Comparison of ENCODE assay signal across 22 cellular contexts in the genomic region with DNA sequence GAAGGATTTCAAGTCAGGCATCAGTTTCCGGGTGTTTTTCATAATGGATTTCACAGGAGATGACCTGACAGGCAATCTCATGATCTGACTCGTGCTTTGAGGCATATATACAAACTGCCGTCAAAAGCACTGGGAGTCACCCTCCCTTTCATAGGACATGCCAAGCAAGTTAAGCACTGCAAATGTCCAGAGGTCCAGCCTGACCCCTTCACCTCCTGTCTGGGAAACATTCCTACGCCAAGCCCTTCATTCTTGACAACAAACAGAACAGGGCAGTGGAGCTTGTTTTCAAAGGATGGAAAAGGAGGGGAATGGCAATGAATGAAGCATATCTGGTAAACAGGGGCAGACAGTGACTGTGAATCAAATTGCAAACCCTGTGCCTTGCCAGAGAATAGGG.
"Had no signal": no experiment of that assay in that cellular context is flagged by ENCODE, and none has a peak within 500 bp of the region (broad histone marks: within the 10 kb centered on the region; RNA-seq: fewer than 3 reads in every experiment).

No MANE protein-coding gene starts in this region.

- H3K27me3 Mint-ChIP-seq: activated CD4-positive, alpha-beta T cell treated with anti-CD3 and anti-CD28 coated beads, Interleukin-2, amount 10 ng/mL, durations not matched to agents 24 days and 14 days; activated CD8-positive, alpha-beta memory T cell treated with anti-CD3 and anti-CD28 coated beads, Interleukin-2, amount 10 ng/mL, durations not matched to agents 7 days and 5 days; activated naive CD8-positive, alpha-beta T cell treated with anti-CD3 and anti-CD28 coated beads, Interleukin-2, amount 50 U/mL, for 24 hours; activated T-cell treated with anti-CD3 and anti-CD28 coated beads, Interleukin-2, amount 50 U/mL, for 24 hours; brain had no signal

- ATAC-seq: activated CD8-positive, alpha-beta memory T cell treated with anti-CD3 and anti-CD28 coated beads, Interleukin-2, amount 10 ng/mL, durations not matched to agents 7 days and 5 days; activated naive CD8-positive, alpha-beta T cell treated with anti-CD3 and anti-CD28 coated beads, Interleukin-2, amount 50 U/mL, for 24 hours had no signal

- H3K27ac ChIP-seq: KMS-11, SJSA1 had no signal

- H3K27me3 ChIP-seq: SJSA1 had no signal

- H3K36me3 ChIP-seq: SJSA1 had no signal

- H3K9me3 ChIP-seq: SJSA1 had no signal

- H3K4me1 ChIP-seq: SJSA1 had no signal

- H3K9me3 Mint-ChIP-seq: activated CD4-positive, alpha-beta T cell treated with anti-CD3 and anti-CD28 coated beads, Interleukin-2, amount 10 ng/mL, durations not matched to agents 24 days and 14 days; activated naive CD4-positive, alpha-beta T cell treated with anti-CD3 and anti-CD28 coated beads, Interleukin-2, amount 50 U/mL, for 24 hours; activated naive CD8-positive, alpha-beta T cell treated with anti-CD3 and anti-CD28 coated beads, Interleukin-2, amount 50 U/mL, for 24 hours; activated T-cell treated with anti-CD3 and anti-CD28 coated beads, Interleukin-2, amount 50 U/mL, for 24 hours; activated T-helper 1 cell treated with anti-CD3 and anti-CD28 coated beads, Interleukin-12 subunit alpha, Interleukin-12 subunit beta, Interleukin-2, Interleukin-4 antibody, amounts not matched to agents 30 ng/mL and 10 ng/mL and 1 ng/mL, durations not matched to agents 14 hours and 24 hours and 36 hours; brain; T-helper 1 cell treated with Interleukin-12 subunit alpha and Interleukin-12 subunit beta and Interleukin-4 antibody, amounts not matched to agents 30 μg/mL and 1 μg/mL, for 36 hours had no signal

- DNase-seq: activated CD4-positive, alpha-beta T cell treated with anti-CD3 and anti-CD28 coated beads, Interleukin-2, amount 10 ng/mL, durations not matched to agents 24 days and 14 days; activated CD4-positive, alpha-beta T cell treated with anti-CD3 and anti-CD28 coated beads, Interleukin-2, amount 50 U/mL, for 48 hours; activated CD4-positive, CD25-positive, alpha-beta regulatory T cell treated with anti-CD3 and anti-CD28 coated beads, Interleukin-2, amount 50 U/mL, for 72 hours; activated CD8-positive, alpha-beta memory T cell treated with anti-CD3 and anti-CD28 coated beads, Interleukin-2, amount 10 ng/mL, durations not matched to agents 7 days and 5 days; activated effector memory CD4-positive, alpha-beta T cell treated with Interleukin-2 at 50 U/mL for 16 hours; activated naive CD4-positive, alpha-beta T cell; activated naive CD8-positive, alpha-beta T cell treated with anti-CD3 and anti-CD28 coated beads, Interleukin-2, amount 50 U/mL, for 24 hours; activated T-cell treated with anti-CD3 and anti-CD28 coated beads, Interleukin-2, amount 50 U/mL, for 24 hours; amygdala; NCI-H1092; NCI-H1417 treated with DMSO at 0.1 percent for 48 hours; NCI-H1694; NCI-H2029; NCI-H2107; NCI-H524; SHP77 had no signal

- H3K4me1 Mint-ChIP-seq: activated CD4-positive, alpha-beta T cell treated with anti-CD3 and anti-CD28 coated beads, Interleukin-2, amount 10 ng/mL, durations not matched to agents 24 days and 14 days; activated CD8-positive, alpha-beta memory T cell treated with anti-CD3 and anti-CD28 coated beads, Interleukin-2, amount 10 ng/mL, durations not matched to agents 7 days and 5 days had no signal

- H3K27ac Mint-ChIP-seq: activated CD4-positive, alpha-beta T cell treated with anti-CD3 and anti-CD28 coated beads, Interleukin-2, amount 10 ng/mL, durations not matched to agents 24 days and 14 days; activated CD8-positive, alpha-beta memory T cell treated with anti-CD3 and anti-CD28 coated beads, Interleukin-2, amount 10 ng/mL, durations not matched to agents 7 days and 5 days; activated naive CD4-positive, alpha-beta T cell treated with anti-CD3 and anti-CD28 coated beads, Interleukin-2, amount 50 U/mL, for 24 hours; activated naive CD8-positive, alpha-beta T cell treated with anti-CD3 and anti-CD28 coated beads, Interleukin-2, amount 50 U/mL, for 24 hours; activated T-cell treated with anti-CD3 and anti-CD28 coated beads, Interleukin-2, amount 50 U/mL, for 24 hours; activated T-helper 1 cell treated with anti-CD3 and anti-CD28 coated beads, Interleukin-12 subunit alpha, Interleukin-12 subunit beta, Interleukin-2, Interleukin-4 antibody, amounts not matched to agents 30 ng/mL and 10 ng/mL and 1 ng/mL, durations not matched to agents 14 hours and 24 hours and 36 hours; brain; T-helper 1 cell treated with Interleukin-12 subunit alpha and Interleukin-12 subunit beta and Interleukin-4 antibody, amounts not matched to agents 30 μg/mL and 1 μg/mL, for 36 hours had no signal

- H3K4me3 Mint-ChIP-seq: activated CD4-positive, alpha-beta T cell treated with anti-CD3 and anti-CD28 coated beads, Interleukin-2, amount 10 ng/mL, durations not matched to agents 24 days and 14 days; activated CD8-positive, alpha-beta memory T cell treated with anti-CD3 and anti-CD28 coated beads, Interleukin-2, amount 10 ng/mL, durations not matched to agents 7 days and 5 days; activated naive CD4-positive, alpha-beta T cell treated with anti-CD3 and anti-CD28 coated beads, Interleukin-2, amount 50 U/mL, for 24 hours; activated naive CD8-positive, alpha-beta T cell treated with anti-CD3 and anti-CD28 coated beads, Interleukin-2, amount 50 U/mL, for 24 hours; activated T-cell treated with anti-CD3 and anti-CD28 coated beads, Interleukin-2, amount 50 U/mL, for 24 hours; activated T-helper 1 cell treated with anti-CD3 and anti-CD28 coated beads, Interleukin-12 subunit alpha, Interleukin-12 subunit beta, Interleukin-2, Interleukin-4 antibody, amounts not matched to agents 30 ng/mL and 10 ng/mL and 1 ng/mL, durations not matched to agents 14 hours and 24 hours and 36 hours; brain; T-helper 1 cell treated with Interleukin-12 subunit alpha and Interleukin-12 subunit beta and Interleukin-4 antibody, amounts not matched to agents 30 μg/mL and 1 μg/mL, for 36 hours had no signal

- H3K4me2 ChIP-seq: KMS-11 had no signal

- H3K9ac ChIP-seq: KMS-11 had no signal

- H3K4me3 ChIP-seq: SJSA1 had no signal

- H3K36me3 Mint-ChIP-seq: activated CD8-positive, alpha-beta memory T cell treated with anti-CD3 and anti-CD28 coated beads, Interleukin-2, amount 10 ng/mL, durations not matched to agents 7 days and 5 days; activated naive CD4-positive, alpha-beta T cell treated with anti-CD3 and anti-CD28 coated beads, Interleukin-2, amount 50 U/mL, for 24 hours; brain had no signal
